ENCODE assay signal across 1 cellular context in the genomic region with DNA sequence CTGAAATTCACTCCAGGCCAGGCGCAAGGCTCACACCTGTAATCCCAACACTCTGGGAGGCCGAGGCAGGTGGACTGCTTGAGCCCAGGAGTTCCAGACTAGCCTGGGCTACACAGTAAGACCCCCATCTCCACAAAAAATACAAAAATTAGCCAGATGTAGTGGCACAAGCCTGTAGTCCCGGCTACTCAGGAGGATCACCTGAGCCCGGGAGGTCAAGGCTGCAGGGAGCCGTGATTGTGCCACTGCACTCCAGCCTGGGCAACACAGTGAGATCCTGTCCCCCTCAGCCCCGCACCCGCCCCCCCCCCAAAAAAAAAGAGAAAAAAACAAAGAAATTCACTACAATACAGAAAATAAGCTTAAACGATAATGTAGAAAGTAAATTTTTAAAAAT.
TF ChIP-seq lines count a peak whose summit lies in the region.

No MANE protein-coding gene starts in this region.

TF ChIP-seq in K562, 482 proteins besides CTCF, POLR2A, EP300 and RAD21:
- TF ChIP-seq, protein P1, sequence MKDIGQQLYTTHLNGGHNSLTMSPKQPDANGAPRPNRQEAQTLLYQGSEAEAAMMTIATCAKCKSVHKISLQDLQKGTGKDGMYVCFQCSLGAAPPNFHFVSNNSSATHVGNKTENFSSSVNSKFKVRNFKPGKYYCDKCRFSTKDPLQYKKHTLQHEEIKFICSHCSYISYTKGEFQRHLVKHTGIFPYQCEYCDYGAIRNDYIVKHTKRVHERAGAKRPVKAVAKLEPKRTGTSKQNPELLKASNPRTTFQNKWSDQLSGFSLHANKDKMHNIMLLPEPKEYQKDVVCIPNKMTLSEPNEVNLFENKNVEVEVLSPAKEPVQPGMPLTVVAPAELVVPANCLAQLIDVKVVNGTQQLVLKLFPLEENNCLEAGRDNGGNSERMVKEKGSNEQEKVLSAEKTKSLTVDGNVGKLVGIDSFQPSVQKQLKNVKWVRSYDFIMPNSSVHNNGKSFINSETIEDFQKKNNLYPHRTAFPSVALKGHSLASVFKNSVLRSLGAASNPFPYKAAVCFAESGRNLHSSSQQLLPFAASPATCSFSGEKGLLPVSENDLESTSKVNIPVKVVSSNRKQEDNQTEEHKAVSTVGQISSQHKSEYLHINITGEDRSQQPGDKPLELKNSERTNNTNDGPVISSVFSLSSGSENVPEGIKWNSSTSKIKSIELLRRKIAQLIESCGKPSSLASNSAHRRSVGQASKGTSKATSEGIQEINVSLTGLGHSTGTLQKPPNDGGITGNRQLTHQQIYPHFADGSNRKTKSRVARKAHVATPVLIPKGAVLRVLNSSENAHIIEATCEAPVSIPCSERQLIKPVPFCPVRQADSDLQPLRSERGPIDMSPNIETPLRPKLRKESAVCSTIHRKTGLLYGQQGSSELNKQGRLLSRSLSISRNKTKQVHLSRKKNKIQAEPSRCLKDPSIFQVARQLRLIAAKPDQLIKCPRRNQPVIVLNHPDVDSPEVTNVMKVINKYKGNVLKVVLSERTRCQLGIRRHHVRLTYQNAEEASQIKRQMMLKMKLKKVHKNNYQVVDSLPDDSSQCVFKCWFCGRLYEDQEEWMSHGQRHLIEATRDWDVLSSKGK (CRISPR knock-in tag; IDR thresholded peaks at IDR 0.05), result no peak
- TF ChIP-seq DACH1 (IDR thresholded peaks at IDR 0.05; ENCODE audit: partially characterized antibody), result no peak
- TF ChIP-seq ARID2 (IDR thresholded peaks at IDR 0.05), result no peak
- no peak for TF ChIP-seq MYNN (IDR thresholded peaks at IDR 0.05)
- TF ChIP-seq MYNN (CRISPR knock-in tag; IDR thresholded peaks at IDR 0.05), result no peak
- no peak for TF ChIP-seq ZNF384 (IDR thresholded peaks at IDR 0.05; ENCODE audit: low read depth, low read length)
- no peak for TF ChIP-seq GABPB2 (CRISPR knock-in tag; conservative IDR thresholded peaks at IDR 0.05)
- TF ChIP-seq, protein P2, sequence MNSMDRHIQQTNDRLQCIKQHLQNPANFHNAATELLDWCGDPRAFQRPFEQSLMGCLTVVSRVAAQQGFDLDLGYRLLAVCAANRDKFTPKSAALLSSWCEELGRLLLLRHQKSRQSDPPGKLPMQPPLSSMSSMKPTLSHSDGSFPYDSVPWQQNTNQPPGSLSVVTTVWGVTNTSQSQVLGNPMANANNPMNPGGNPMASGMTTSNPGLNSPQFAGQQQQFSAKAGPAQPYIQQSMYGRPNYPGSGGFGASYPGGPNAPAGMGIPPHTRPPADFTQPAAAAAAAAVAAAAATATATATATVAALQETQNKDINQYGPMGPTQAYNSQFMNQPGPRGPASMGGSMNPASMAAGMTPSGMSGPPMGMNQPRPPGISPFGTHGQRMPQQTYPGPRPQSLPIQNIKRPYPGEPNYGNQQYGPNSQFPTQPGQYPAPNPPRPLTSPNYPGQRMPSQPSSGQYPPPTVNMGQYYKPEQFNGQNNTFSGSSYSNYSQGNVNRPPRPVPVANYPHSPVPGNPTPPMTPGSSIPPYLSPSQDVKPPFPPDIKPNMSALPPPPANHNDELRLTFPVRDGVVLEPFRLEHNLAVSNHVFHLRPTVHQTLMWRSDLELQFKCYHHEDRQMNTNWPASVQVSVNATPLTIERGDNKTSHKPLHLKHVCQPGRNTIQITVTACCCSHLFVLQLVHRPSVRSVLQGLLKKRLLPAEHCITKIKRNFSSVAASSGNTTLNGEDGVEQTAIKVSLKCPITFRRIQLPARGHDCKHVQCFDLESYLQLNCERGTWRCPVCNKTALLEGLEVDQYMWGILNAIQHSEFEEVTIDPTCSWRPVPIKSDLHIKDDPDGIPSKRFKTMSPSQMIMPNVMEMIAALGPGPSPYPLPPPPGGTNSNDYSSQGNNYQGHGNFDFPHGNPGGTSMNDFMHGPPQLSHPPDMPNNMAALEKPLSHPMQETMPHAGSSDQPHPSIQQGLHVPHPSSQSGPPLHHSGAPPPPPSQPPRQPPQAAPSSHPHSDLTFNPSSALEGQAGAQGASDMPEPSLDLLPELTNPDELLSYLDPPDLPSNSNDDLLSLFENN (IDR thresholded peaks at IDR 0.05; ENCODE audit: low read depth in 2 of 2, low read length in 2 of 2), result no peak
- TF ChIP-seq ZNF121 (CRISPR knock-in tag; conservative IDR thresholded peaks at IDR 0.05), result peak; percentile 76
TF ChIP-seq in K562: peak in this region for 1.
